ENCODE assay signal across 8 cellular contexts in the genomic region with DNA sequence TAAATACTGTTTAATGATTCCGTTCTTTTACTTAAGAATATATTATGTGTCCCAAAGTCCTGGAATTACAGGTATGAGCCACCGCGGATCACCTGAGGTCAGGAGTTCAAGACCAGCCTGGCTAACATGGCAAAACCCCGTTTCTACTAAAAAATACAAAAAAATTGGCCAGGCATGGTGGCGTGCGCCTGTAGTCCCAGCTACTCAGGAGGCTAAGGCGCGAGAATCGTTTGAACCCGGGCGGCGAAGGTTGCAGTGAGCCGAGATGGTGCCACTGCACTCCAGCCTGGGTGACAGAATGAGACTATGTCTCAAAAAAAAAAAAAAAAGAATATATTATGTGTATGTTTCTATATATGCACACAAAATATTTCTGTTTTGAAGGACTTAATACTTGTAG. TPM values are rescaled to one million over a fixed set of nuclear protein-coding genes. Genes with fewer than 3 reads are reported as not detected.
DNase-seq lines count a peak whose midpoint lies in the region; TF ChIP-seq lines count a peak whose summit lies in the region.
"Not testable (repeated sequence)": the region's sequence is repeated elsewhere in the genome, so short reads cannot be mapped to it uniquely, and the experiment has no call there.

No MANE protein-coding gene starts in this region.

- H3K9me3 ChIP-seq in OCI-LY1 (ENCODE audit: low read length); mammary epithelial cell (replicated peaks; ENCODE audit: insufficient read depth, low read length): not testable (repeated sequence)

- H3K4me1 ChIP-seq in OCI-LY1 (ENCODE audit: insufficient read depth, low read length, severe bottlenecking) (peaks cover 14% of the 10 kb centered on the region), mammary epithelial cell (ENCODE audit: insufficient read depth, low read length) (peaks cover 13% of the 10 kb centered on the region)
- not testable (repeated sequence) for H3K4me1 ChIP-seq in urinary bladder (ENCODE audit: insufficient read depth)

- peak overlapping the region; percentile 82 for H3K4me3 Mint-ChIP-seq in activated T-cell treated with anti-CD3 and anti-CD28 coated beads, Interleukin-2, amount 50 U/mL, for 24 hours
- peak overlapping the region; percentile 87 for H3K4me3 Mint-ChIP-seq in mesothelial cell of epicardium

- H3K27ac Mint-ChIP-seq in activated T-cell treated with anti-CD3 and anti-CD28 coated beads, Interleukin-2, amount 50 U/mL, for 24 hours; mesothelial cell of epicardium: not testable (repeated sequence)

- not testable (repeated sequence) for H3K79me2 ChIP-seq in OCI-LY1 (ENCODE audit: insufficient read depth, low read length); mammary epithelial cell (ENCODE audit: insufficient read depth, low read length)

- not testable (repeated sequence) for H4K20me1 ChIP-seq in OCI-LY1 (ENCODE audit: insufficient read depth, low read length); mammary epithelial cell (ENCODE audit: insufficient read depth, low read length)

- peaks cover 38% of the 10 kb centered on the region for H3K4me1 Mint-ChIP-seq in activated T-cell treated with anti-CD3 and anti-CD28 coated beads, Interleukin-2, amount 50 U/mL, for 24 hours (ENCODE audit: low read depth)
- peaks cover 27% of the 10 kb centered on the region for H3K4me1 Mint-ChIP-seq in mesothelial cell of epicardium

- dilution Hi-C loops in mammary epithelial cell (cut with HindIII; ENCODE audit: low sequenced_read_pairs) = not testable (repeated sequence)

- peaks cover 28% of the 10 kb centered on the region for H3K36me3 Mint-ChIP-seq in activated T-cell treated with anti-CD3 and anti-CD28 coated beads, Interleukin-2, amount 50 U/mL, for 24 hours (ENCODE audit: low read depth)
- H3K36me3 Mint-ChIP-seq in mesothelial cell of epicardium = peaks cover 23% of the 10 kb centered on the region

- in situ Hi-C loops in mammary epithelial cell (cut with MboI; ENCODE audit: low sequenced_read_pairs in 2 of 2) = not testable (repeated sequence)

- H3K9ac ChIP-seq in OCI-LY1 (ENCODE audit: low read length); mammary epithelial cell (ENCODE audit: insufficient read depth, low read length): not testable (repeated sequence)

- H3K4me2 ChIP-seq in OCI-LY1 (ENCODE audit: low read length) = peak overlapping the region; percentile 67
- H3K4me2 ChIP-seq in mammary epithelial cell (ENCODE audit: insufficient read depth, low read depth, low read length) = peak overlapping the region; percentile 95

- not testable (repeated sequence) for H3K9me2 ChIP-seq in OCI-LY1 (ENCODE audit: low read depth, low read length)

- not testable (repeated sequence) for TF ChIP-seq CTCF in OCI-LY1 (IDR thresholded peaks at IDR 0.05; ENCODE audit: low read length); mammary epithelial cell (conservative IDR thresholded peaks at IDR 0.05 in 1 of 2, IDR thresholded peaks at IDR 0.05 in 1 of 2; ENCODE audit: extremely low read depth in 1 of 2, insufficient read depth in 1 of 2, low read depth in 1 of 2, low read length in 2 of 2); fibroblast of the aortic adventitia (IDR thresholded peaks at IDR 0.05; ENCODE audit: insufficient read depth, low read length); mesothelial cell of epicardium (IDR thresholded peaks at IDR 0.05; ENCODE audit: unreplicated experiment); retinal pigment epithelial cell (conservative IDR thresholded peaks at IDR 0.05; ENCODE audit: low read depth, low read length)

- H3K27me3 Mint-ChIP-seq in activated T-cell treated with anti-CD3 and anti-CD28 coated beads, Interleukin-2, amount 50 U/mL, for 24 hours; mesothelial cell of epicardium (ENCODE audit: low read depth): not testable (repeated sequence)

- CTCF ChIA-PET in mammary epithelial cell (lab: Charles Lee; ENCODE audit: low non-redundant PET) = not testable (repeated sequence)

- WGBS in mammary epithelial cell (ENCODE audit: low coverage, missing lambda C conversion rate) = 93% methylated on average over 9 of the region's 13 CpGs
- 95% methylated on average over 13 of the region's 13 CpGs for WGBS in urinary bladder

- intact Hi-C loops in mammary epithelial cell (cut with micrococcal nuclease) = not testable (repeated sequence)

- H2AFZ ChIP-seq in OCI-LY1 (ENCODE audit: low read length) = not testable (repeated sequence)
- peak overlapping the region; percentile 100 for H2AFZ ChIP-seq in mammary epithelial cell (ENCODE audit: low read depth, low read length)

- not testable (repeated sequence) for BruUV-seq in mammary epithelial cell (replicated peaks; lab: Mats Ljungman, UMichigan)

- DNase-seq in activated T-cell treated with anti-CD3 and anti-CD28 coated beads, Interleukin-2, amount 50 U/mL, for 24 hours; mammary epithelial cell; fibroblast of the aortic adventitia (ENCODE audit: low read depth); mesothelial cell of epicardium (ENCODE audit: low spot score in 2 of 2, unreplicated experiment in 2 of 2); retinal pigment epithelial cell (ENCODE audit: low read depth): not testable (repeated sequence)

- not testable (repeated sequence) for H3K36me3 ChIP-seq in OCI-LY1 (ENCODE audit: insufficient read depth, low read length); mammary epithelial cell (ENCODE audit: insufficient read depth, low read length); urinary bladder (ENCODE audit: insufficient read depth)

- H3K27me3 ChIP-seq in OCI-LY1 (ENCODE audit: insufficient read depth, low read length); mammary epithelial cell (ENCODE audit: insufficient read depth, low read length): not testable (repeated sequence)

- H3K27ac ChIP-seq in OCI-LY1 (ENCODE audit: low read depth, low read length, poor library complexity, severe bottlenecking); mammary epithelial cell (ENCODE audit: insufficient read depth, low read depth, low read length); urinary bladder (ENCODE audit: low read depth): not testable (repeated sequence)

- not testable (repeated sequence) for H3K9me3 Mint-ChIP-seq in activated T-cell treated with anti-CD3 and anti-CD28 coated beads, Interleukin-2, amount 50 U/mL, for 24 hours; mesothelial cell of epicardium

- not testable (repeated sequence) for H3F3A ChIP-seq in OCI-LY1 (ENCODE audit: insufficient read depth, low read length)

- H3K4me3 ChIP-seq in GM08714 (ENCODE audit: low read length) = peak overlapping the region; percentile 61; the same call in 1 of the 2 replicates
- peak overlapping the region; percentile 49 for H3K4me3 ChIP-seq in OCI-LY1 (ENCODE audit: low read depth, low read length, poor library complexity, severe bottlenecking)
- H3K4me3 ChIP-seq in mammary epithelial cell (replicated peaks in 1 of 3; ENCODE audit: insufficient read depth in 1 of 3, low read depth in 2 of 3, low read length in 3 of 3) = peak overlapping the region in 1 of 3 experiments; percentile 56
- H3K4me3 ChIP-seq in fibroblast of the aortic adventitia (ENCODE audit: low read depth, low read length) = peak overlapping the region; percentile 84
- peak overlapping the region; percentile 74 for H3K4me3 ChIP-seq in retinal pigment epithelial cell (ENCODE audit: low read length)
- H3K4me3 ChIP-seq in urinary bladder (ENCODE audit: low read depth, low read length) = peak overlapping the region; percentile 57

RNA-seq across cellular contexts. Expression of gene FUCA2, which starts 1.2 kb away (rescaled TPM):
- 10 to 100 TPM; 22.0 to 36.2 TPM for total RNA-seq in mammary epithelial cell
- polyA plus RNA-seq in mammary epithelial cell = 12.4 TPM
- 21.7 TPM for polyA minus RNA-seq in mammary epithelial cell
- total RNA-seq in fibroblast of the aortic adventitia (ENCODE audit: low replicate concordance) = 72.5 and 74.4 TPM in 2 replicates
- 48.2 to 53.6 TPM (median 52.3 TPM) in 3 replicates for total RNA-seq in mesothelial cell of epicardium
- 37.0 TPM for total RNA-seq in urinary bladder
- 46.3 TPM for polyA plus RNA-seq in urinary bladder

RNA-seq across cellular contexts. Expression of gene PEX3, which starts 59.7 kb away (rescaled TPM):
- 10 to 100 TPM; 24.7 to 38.0 TPM for total RNA-seq in mammary epithelial cell
- 38.7 TPM for polyA plus RNA-seq in mammary epithelial cell
- polyA minus RNA-seq in mammary epithelial cell = 65.7 TPM
- 20.6 and 27.0 TPM in 2 replicates for total RNA-seq in fibroblast of the aortic adventitia (ENCODE audit: low replicate concordance)
- total RNA-seq in mesothelial cell of epicardium = 20.8 to 25.2 TPM (median 21.3 TPM) in 3 replicates
- total RNA-seq in urinary bladder = 32.5 TPM
- polyA plus RNA-seq in urinary bladder = 14.8 TPM

RNA-seq across cellular contexts. Expression of gene ADAT2, which starts 59.8 kb away (rescaled TPM):
- total RNA-seq in mammary epithelial cell = 10 to 100 TPM in 1 of 2 donors, 1 to 10 TPM in 1; 5.7 to 17.6 TPM
- 7.3 TPM for polyA plus RNA-seq in mammary epithelial cell
- 14.4 TPM for polyA minus RNA-seq in mammary epithelial cell
- total RNA-seq in fibroblast of the aortic adventitia (ENCODE audit: low replicate concordance) = 6.4 and 7.1 TPM in 2 replicates
- 14.2 to 16.5 TPM (median 15.2 TPM) in 3 replicates for total RNA-seq in mesothelial cell of epicardium
- 6.9 TPM for total RNA-seq in urinary bladder
- 3.0 TPM for polyA plus RNA-seq in urinary bladder
